Comparison of ENCODE assay signal across 7 cellular contexts in the genomic region with DNA sequence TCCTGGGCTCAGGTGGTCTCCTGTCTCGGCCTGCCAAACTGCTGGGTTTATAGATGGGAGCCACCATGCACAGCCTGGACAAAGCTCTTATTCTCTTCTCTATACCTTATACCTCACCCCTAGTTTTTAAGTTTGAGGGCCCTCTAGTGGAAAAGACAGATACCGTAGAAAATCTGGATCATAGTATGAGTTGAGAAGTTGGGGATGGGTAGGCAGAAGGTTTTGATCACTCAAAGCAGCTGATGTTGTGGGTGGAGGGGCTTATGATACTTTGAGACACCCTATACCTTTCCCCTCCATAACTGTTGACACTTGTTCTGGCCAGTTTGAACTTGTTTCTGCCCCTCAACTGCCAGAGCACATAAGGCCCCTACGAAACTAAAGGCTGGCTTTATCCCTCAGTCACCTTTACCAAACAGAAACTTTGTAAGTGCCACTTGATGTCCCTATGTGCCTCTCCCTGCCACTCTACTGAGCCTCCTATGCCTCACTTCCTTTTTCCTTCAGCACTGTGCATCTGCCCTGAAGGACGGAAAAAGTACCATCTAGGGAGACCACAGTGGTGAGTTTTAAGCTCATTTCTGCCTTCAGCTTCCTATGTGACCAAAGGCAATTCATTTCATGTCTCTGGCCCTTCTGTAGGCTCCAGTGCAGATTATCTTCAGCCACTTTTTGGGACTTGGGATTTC. TPM values are rescaled to one million over a fixed set of nuclear protein-coding genes. Genes with fewer than 3 reads are reported as not detected.
DNase-seq lines count a peak whose midpoint lies in the region; ATAC-seq and TF ChIP-seq lines count a peak whose summit lies in the region.

No MANE protein-coding gene starts in this region.

- H3K36me3 ChIP-seq in psoas muscle (ENCODE audit: insufficient read depth in 1 of 2, low read depth in 1 of 2), result no peaks in the 10 kb centered on the region

- WGBS in psoas muscle, 3 donors, result 83 to 90% (median 88%) methylated on average over 4 of the region's 4 CpGs

- peak; percentile 43 for TF ChIP-seq CTCF in cardiac fibroblast (IDR thresholded peaks at IDR 0.05; ENCODE audit: low read depth, low read length)
- TF ChIP-seq CTCF in psoas muscle (IDR thresholded peaks at IDR 0.05), result peak; percentile 7

- peaks cover 70% of the 10 kb centered on the region for H3K4me1 ChIP-seq in psoas muscle

- no peaks in the 10 kb centered on the region for H3K27me3 ChIP-seq in psoas muscle (ENCODE audit: insufficient read depth in 3 of 3, low read length in 2 of 3)

- DNase-seq in DMS53 treated with DMSO at 0.1 percent for 48 hours (lab: John Stamatoyannopoulos, UW; ENCODE audit: unreplicated experiment) (peak; percentile 8), NCI-H510A treated with DMSO at 0.1 percent for 48 hours (lab: John Stamatoyannopoulos, UW) (peak; percentile 98), cardiac fibroblast (ENCODE audit: low read depth in 2 of 2) (peak; percentile 21 to 32), psoas muscle (no peak)

- no peaks in the 10 kb centered on the region for H3K9me3 ChIP-seq in psoas muscle

- no peak overlapping the region for H3K4me3 ChIP-seq in cardiac fibroblast (replicated peaks in 1 of 2; ENCODE audit: low read depth in 2 of 2, low read length in 2 of 2)
- no peak overlapping the region for H3K4me3 ChIP-seq in psoas muscle

- ATAC-seq in GM21717 (IDR thresholded peaks at IDR 0.05; ENCODE audit: unreplicated experiment) (peak; percentile 61), psoas muscle (peak in 2 of 4 donors; percentile 27 to 30), HG03039 (IDR thresholded peaks at IDR 0.05; ENCODE audit: unreplicated experiment) (no peak), HG03571 (IDR thresholded peaks at IDR 0.05; ENCODE audit: unreplicated experiment) (no peak)

- H3K27ac ChIP-seq in psoas muscle, result peak overlapping the region; percentile 77

- intact Hi-C loops in psoas muscle (cut with DNase I), result no loop called here

RNA-seq across cellular contexts. Expression of a gene that starts 28.6 kb away (rescaled TPM):
- total RNA-seq in psoas muscle, result 100 to 1,000 TPM in 2 of 4 donors, 10 to 100 TPM in 2; 92.3 to 120 (median 98.8) TPM
- 100 to 1,000 TPM; 139 to 325 (median 151) TPM for polyA plus RNA-seq in psoas muscle

Comparison
In these comparisons a context has a peak if more than half of its experiments do, and no peak if none do; other contexts are left out.
1. DNase-seq: peak in DMS53 treated with DMSO at 0.1 percent for 48 hours (single experiment), NCI-H510A treated with DMSO at 0.1 percent for 48 hours (single experiment) and cardiac fibroblast (2 of 2); none in psoas muscle (0 of 2).